In genomic region chr5:78757269-78758053, GRCh38 we compare ENCODE assay signal across 8 cellular contexts.
DNase-seq lines count a peak whose midpoint lies in the region; ATAC-seq, FAIRE-seq and TF ChIP-seq lines count a peak whose summit lies in the region.

No MANE protein-coding gene starts in this region.

- TF ChIP-seq EP300 in A549 (IDR thresholded peaks at IDR 0.05), result no peak

- WGBS in A549 (ENCODE audit: missing lambda C conversion rate), result 43% methylated on average over 7 of the region's 7 CpGs

- ATAC-seq in A549 (peak; percentile 57 to 76; a peak in 5 of 6 replicates), GM18867 (IDR thresholded peaks at IDR 0.05; ENCODE audit: unreplicated experiment) (peak; percentile 35), HG03060 (IDR thresholded peaks at IDR 0.05; ENCODE audit: low read depth, unreplicated experiment) (peak; percentile 32), esophagus mucosa (no peak), left lobe of liver (no peak)

- CTCF ChIA-PET in A549 (lab: Yijun Ruan, JAX), result interaction anchor here (1.3 to 1.6 kb wide), 2 partner anchors 10 to 13 kb away, joined by 4 to 6 read pairs; no protein-coding TSS in a partner anchor

- no peak for TF ChIP-seq POLR2A in A549 (IDR thresholded peaks at IDR 0.05; ENCODE audit: low read length)

- peak overlapping the region; percentile 63 for H3K4me2 ChIP-seq in A549

- no peak for TF ChIP-seq RAD21 in A549 (conservative IDR thresholded peaks at IDR 0.05 in 1 of 2, IDR thresholded peaks at IDR 0.05 in 1 of 2)

- H3K27ac ChIP-seq in A549, result peak overlapping the region; percentile 44 to 76

- DNase-seq in A549 (ENCODE audit: low read depth in 1 of 2, low spot score in 1 of 2) (peak in 1 of 2 experiments; percentile 42), astrocyte of the hippocampus (ENCODE audit: low read depth, low spot score) (peak; percentile 33), COLO668 (lab: John Stamatoyannopoulos, UW; ENCODE audit: unreplicated experiment) (no peak), left lobe of liver (ENCODE audit: low spot score) (no peak), cortex of kidney (lab: John Stamatoyannopoulos, UW) (no peak)

- FAIRE-seq in A549 (lab: Jason Lieb, UNC), result no peak

- H3K9me3 ChIP-seq in A549, result no peaks in the 10 kb centered on the region

- no peak for TF ChIP-seq CTCF in A549 (IDR thresholded peaks at IDR 0.05)

- H3K4me3 ChIP-seq in A549, result no peak overlapping the region

- H3K4me1 ChIP-seq in A549, result peaks cover 48% of the 10 kb centered on the region

- POLR2A ChIA-PET in A549 (lab: Yijun Ruan, JAX), result no interaction called here

TF ChIP-seq in A549, 52 proteins besides CTCF, POLR2A, EP300 and RAD21:
- no peak for TF ChIP-seq CHD4 (IDR thresholded peaks at IDR 0.05; ENCODE audit: borderline replicate concordance)
- TF ChIP-seq CHD2 (IDR thresholded peaks at IDR 0.05; ENCODE audit: low read length, partially characterized antibody), result no peak
- TF ChIP-seq ZSCAN20 (CRISPR knock-in tag; IDR thresholded peaks at IDR 0.05), result no peak
- no peak for TF ChIP-seq HOXB5 (CRISPR knock-in tag; IDR thresholded peaks at IDR 0.05)
- TF ChIP-seq MAFK (IDR thresholded peaks at IDR 0.05; ENCODE audit: partially characterized antibody), result peak; percentile 2
- TF ChIP-seq NPAS2 (CRISPR knock-in tag; IDR thresholded peaks at IDR 0.05; ENCODE audit: borderline replicate concordance), result no peak
- TF ChIP-seq CEBPB (IDR thresholded peaks at IDR 0.05), result no peak
- no peak for TF ChIP-seq FOSB (CRISPR knock-in tag; IDR thresholded peaks at IDR 0.05)
- TF ChIP-seq ZC3H11A (IDR thresholded peaks at IDR 0.05), result no peak
- no peak for TF ChIP-seq PBX3 (IDR thresholded peaks at IDR 0.05)
- no peak for TF ChIP-seq PHF8 (IDR thresholded peaks at IDR 0.05; ENCODE audit: borderline replicate concordance, low read depth)
- TF ChIP-seq HEYL (CRISPR knock-in tag; IDR thresholded peaks at IDR 0.05), result no peak
- no peak for TF ChIP-seq CBX8 (IDR thresholded peaks at IDR 0.05)
- TF ChIP-seq TFCP2L1 (CRISPR knock-in tag; IDR thresholded peaks at IDR 0.05), result no peak
- TF ChIP-seq MAX (IDR thresholded peaks at IDR 0.05), result peak; percentile 14; the same call in 1 of the 2 replicates
- no peak for TF ChIP-seq USF2 (IDR thresholded peaks at IDR 0.05)
- TF ChIP-seq KDM5A (IDR thresholded peaks at IDR 0.05), result no peak
- TF ChIP-seq SMC3 (IDR thresholded peaks at IDR 0.05), result no peak
- 0 out of 2 replicates have a peak, but pooled peaks have one; percentile 9 for TF ChIP-seq FOSL2 (IDR thresholded peaks at IDR 0.05)
- peak; percentile 49 for TF ChIP-seq FOSL2 (CRISPR knock-in tag; IDR thresholded peaks at IDR 0.05)
- no peak for TF ChIP-seq SREBF2 (IDR thresholded peaks at IDR 0.05)
- no peak for TF ChIP-seq FOXS1 (CRISPR knock-in tag; IDR thresholded peaks at IDR 0.05)
- no peak for TF ChIP-seq RFX5 (IDR thresholded peaks at IDR 0.05)
- no peak for TF ChIP-seq NFE2L2 (conservative IDR thresholded peaks at IDR 0.05; ENCODE audit: low read length)
- no peak for TF ChIP-seq E2F6 (IDR thresholded peaks at IDR 0.05; ENCODE audit: borderline replicate concordance, low read depth)
- TF ChIP-seq JUNB (IDR thresholded peaks at IDR 0.05), result no peak
- no peak for TF ChIP-seq RARB (CRISPR knock-in tag; IDR thresholded peaks at IDR 0.05)
- no peak for TF ChIP-seq REST (IDR thresholded peaks at IDR 0.05)
TF ChIP-seq in A549: peak in this region for 3.

Comparison
In these comparisons a context has a peak if more than half of its experiments do, and no peak if none do; other contexts are left out.
1. ATAC-seq: peak in A549 (2 of 2), GM18867 (single experiment) and HG03060 (single experiment); none in esophagus mucosa (single experiment) and left lobe of liver (single experiment).